In genomic region chr16:4475880-4476790, GRCh38 we compare ENCODE assay signal across 8 cellular contexts. TPM values are rescaled to one million over a fixed set of nuclear protein-coding genes. Genes with fewer than 3 reads are reported as not detected.
DNase-seq lines count a peak whose midpoint lies in the region; ATAC-seq, FAIRE-seq and TF ChIP-seq lines count a peak whose summit lies in the region.

TSS of gene HMOX2 (plus strand) at chr16:4476398. CDS start at chr16:4505525, 29,127 bp downstream.

- H3K27me3 ChIP-seq in keratinocyte (ENCODE audit: control insufficient read depth, extremely low read depth, insufficient read depth, low read length), result no peaks in the 10 kb centered on the region

- H4K20me1 ChIP-seq in keratinocyte (ENCODE audit: control insufficient read depth, extremely low read depth, insufficient read depth, low read length), result no peaks in the 10 kb centered on the region

- H3K79me2 ChIP-seq in keratinocyte (ENCODE audit: control insufficient read depth, insufficient read depth, low read length), result peaks cover 62% of the 10 kb centered on the region

- FAIRE-seq in keratinocyte (lab: Jason Lieb, UNC), result peak; percentile 78

- DNase-seq in AG10803 (ENCODE audit: low read depth) (peak; percentile 87), NCI-H446 (lab: John Stamatoyannopoulos, UW) (peak; percentile 72 to 93), cerebellar cortex (ENCODE audit: low spot score) (peak; percentile 94), keratinocyte (ENCODE audit: low read depth, low spot score) (peak; percentile 91)
- DNase-seq in stimulated activated CD4-positive, alpha-beta T cell treated with anti-CD3 and anti-CD28 coated beads, Interleukin-15, amount 100 ng/mL, for 24 hours, result peak; percentile 93

- TF ChIP-seq CTCF in AG10803 (conservative IDR thresholded peaks at IDR 0.05; ENCODE audit: low read length) (peak; percentile 40), keratinocyte (optimal IDR thresholded peaks at IDR 0.05 in 1 of 3, IDR thresholded peaks at IDR 0.05 in 1 of 3, conservative IDR thresholded peaks at IDR 0.05 in 1 of 3; ENCODE audit: extremely low read depth in 1 of 3, insufficient read depth in 2 of 3, low read length in 3 of 3) (peak; percentile 15 to 68 (median 27))

- ATAC-seq in GM19023 (IDR thresholded peaks at IDR 0.05; ENCODE audit: unreplicated experiment) (peak; percentile 88), HG03280 (IDR thresholded peaks at IDR 0.05; ENCODE audit: unreplicated experiment) (peak; percentile 88)
- ATAC-seq in activated CD4-positive, CD25-positive, alpha-beta regulatory T cell treated with anti-CD3 and anti-CD28 coated beads, Interleukin-2, amount 50 U/mL, for 24 hours, result peak; percentile 88

- H3K4me3 ChIP-seq in AG10803 (ENCODE audit: low read length) (peak within 1 kb of the TSS; percentile 77), keratinocyte (ENCODE audit: control insufficient read depth in 2 of 3, extremely low read depth in 1 of 3, insufficient read depth in 2 of 3, low read depth in 1 of 3, low read length in 3 of 3) (peak within 1 kb of the TSS; percentile 75 to 97 (median 80))

- dilution Hi-C loops in keratinocyte (cut with MboI; ENCODE audit: extremely low pct_ligation_motif_present, low sequenced_read_pairs), result no loop called here

- peak within 1 kb of the TSS; percentile 88 for H3K4me2 ChIP-seq in keratinocyte (ENCODE audit: control insufficient read depth, extremely low read depth, insufficient read depth, low read depth, low read length)

- H3K4me1 ChIP-seq in keratinocyte (ENCODE audit: control insufficient read depth, extremely low read depth, insufficient read depth, low read length), result peaks cover 38% of the 10 kb centered on the region

- H3K9me3 ChIP-seq in keratinocyte (ENCODE audit: control insufficient read depth, low read depth, low read length), result no peaks in the 10 kb centered on the region

- peak within 1 kb of the TSS; percentile 88 for H3K27ac ChIP-seq in keratinocyte (ENCODE audit: control insufficient read depth, insufficient read depth, low read length)

- peak within 1 kb of the TSS; percentile 72 for H2AFZ ChIP-seq in keratinocyte (ENCODE audit: control insufficient read depth, low read length)

- no peaks in the 10 kb centered on the region for H3K9me1 ChIP-seq in keratinocyte (ENCODE audit: control insufficient read depth, extremely low read depth, insufficient read depth, low read length)

- H3K36me3 ChIP-seq in keratinocyte (ENCODE audit: control insufficient read depth in 2 of 2, extremely low read depth in 1 of 2, insufficient read depth in 2 of 2, low read length in 2 of 2), result peaks cover 0 to 3% of the 10 kb centered on the region in 2 experiments

- peak within 1 kb of the TSS; percentile 89 for H3K9ac ChIP-seq in keratinocyte (ENCODE audit: control insufficient read depth, extremely low read depth, insufficient read depth, low read length)

RNA-seq across cellular contexts. Expression of gene HMOX2, which starts in this region (rescaled TPM):
- polyA plus RNA-seq in keratinocyte, result 165 to 180 TPM (median 167 TPM) in 3 replicates
- polyA plus RNA-seq in keratinocyte (2011; ENCODE audit: low read depth), result 98.5 TPM
- 174 and 210 TPM in 2 replicates for polyA plus RNA-seq in keratinocyte (2011; cell fraction: cytosol; rRNA removed)
- 145 and 174 TPM in 2 replicates for polyA plus RNA-seq in keratinocyte (2011; cell fraction: nucleus; rRNA removed)
- 83.3 and 181 TPM in 2 replicates for polyA plus RNA-seq in keratinocyte (2012; ENCODE audit: low replicate concordance)
- polyA minus RNA-seq in keratinocyte, result 128 to 183 TPM (median 160 TPM) in 3 replicates
- polyA minus RNA-seq in keratinocyte (2011; cell fraction: cytosol; rRNA and poly(A)+ RNA removed), result 90.9 TPM
- polyA minus RNA-seq in keratinocyte (2011; cell fraction: nucleus; rRNA and poly(A)+ RNA removed), result 43.6 and 56.9 TPM in 2 replicates

Comparison
In these comparisons a context has a peak if more than half of its experiments do, and no peak if none do; other contexts are left out.
1. Peak in every context shown above with its lines: DNase-seq, ATAC-seq, H3K4me3 ChIP-seq and H3K27ac ChIP-seq.